ENCODE assay signal across 28 cellular contexts in the genomic region with DNA sequence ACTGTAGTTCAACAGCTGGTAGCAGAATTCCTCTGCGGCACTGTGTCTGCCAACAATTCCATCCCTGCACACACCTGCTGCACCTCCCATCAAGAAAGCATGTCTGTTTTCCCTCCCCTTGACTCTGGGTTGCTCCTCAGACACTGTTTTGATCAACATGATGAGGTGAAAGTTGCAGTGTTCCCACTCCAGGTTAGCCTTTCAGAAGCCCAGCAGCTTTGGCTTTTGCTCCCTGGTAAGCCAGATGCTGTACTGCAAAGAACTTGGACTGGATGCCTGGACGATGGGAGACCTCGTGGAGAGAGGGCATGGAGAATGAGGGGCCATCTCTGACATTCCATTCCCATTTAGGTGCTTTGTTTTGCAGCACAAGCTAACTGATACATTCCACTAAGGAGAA.
"Had no signal": no experiment of that assay in that cellular context is flagged by ENCODE, and none has a peak within 500 bp of the region (broad histone marks: within the 10 kb centered on the region; RNA-seq: fewer than 3 reads in every experiment).

No MANE protein-coding gene starts in this region.

- H3K9me3 Mint-ChIP-seq: activated CD4-positive, alpha-beta memory T cell treated with anti-CD3 and anti-CD28 coated beads for 36 hours; activated CD4-positive, alpha-beta T cell treated with anti-CD3 and anti-CD28 coated beads, Interleukin-2, amount 10 ng/mL, durations not matched to agents 24 days and 14 days; activated naive CD4-positive, alpha-beta T cell treated with anti-CD3 and anti-CD28 coated beads, Interleukin-2, amount 10 ng/mL, durations not matched to agents 7 days and 5 days; activated naive CD4-positive, alpha-beta T cell treated with anti-CD3 and anti-CD28 coated beads, Interleukin-2, amount 50 U/mL, for 72 hours; activated naive CD8-positive, alpha-beta T cell treated with anti-CD3 and anti-CD28 coated beads, Interleukin-2, amount 10 ng/mL, durations not matched to agents 7 days and 5 days; activated T-cell treated with anti-CD3 and anti-CD28 coated beads, Interleukin-2, amount 50 U/mL, for 4 hours; dendritic cell treated with granulocyte-macrophage colony-stimulating factor and Interleukin-4, amounts not matched to agents 40 ng/mL and 50 ng/mL, for 4 days had no signal

- H3K27ac ChIP-seq: ascending aorta, breast epithelium, cardiac muscle cell, colonic mucosa, dorsolateral prefrontal cortex, esophagus muscularis mucosa, foreskin keratinocyte, gastrocnemius medialis, heart right ventricle had no signal

- H3K4me3 Mint-ChIP-seq: activated CD4-positive, alpha-beta memory T cell treated with anti-CD3 and anti-CD28 coated beads for 36 hours; activated CD4-positive, alpha-beta T cell treated with anti-CD3 and anti-CD28 coated beads for 36 hours; activated CD4-positive, alpha-beta T cell treated with anti-CD3 and anti-CD28 coated beads, Interleukin-2, amount 10 ng/mL, durations not matched to agents 24 days and 14 days; activated CD8-positive, alpha-beta T cell treated with anti-CD3 and anti-CD28 coated beads, Interleukin-2, amount 10 ng/mL, durations not matched to agents 7 days and 5 days; activated naive CD4-positive, alpha-beta T cell treated with anti-CD3 and anti-CD28 coated beads, Interleukin-2, amount 10 ng/mL, durations not matched to agents 7 days and 5 days; activated naive CD8-positive, alpha-beta T cell treated with anti-CD3 and anti-CD28 coated beads, Interleukin-2, amount 10 ng/mL, durations not matched to agents 7 days and 5 days; activated T-cell treated with anti-CD3 and anti-CD28 coated beads, Interleukin-2, amount 50 U/mL, for 4 hours; brain; dendritic cell treated with granulocyte-macrophage colony-stimulating factor and Interleukin-4, amounts not matched to agents 40 ng/mL and 50 ng/mL, for 4 days had no signal

- H3K36me3 ChIP-seq: ascending aorta, breast epithelium, cardiac muscle cell, colonic mucosa, esophagus muscularis mucosa, gastrocnemius medialis, heart right ventricle had no signal

- H3K4me1 Mint-ChIP-seq: activated CD4-positive, alpha-beta T cell treated with anti-CD3 and anti-CD28 coated beads for 36 hours; activated CD4-positive, alpha-beta T cell treated with anti-CD3 and anti-CD28 coated beads, Interleukin-2, amount 10 ng/mL, durations not matched to agents 24 days and 14 days; activated naive CD4-positive, alpha-beta T cell treated with anti-CD3 and anti-CD28 coated beads, Interleukin-2, amount 10 ng/mL, durations not matched to agents 7 days and 5 days; activated naive CD8-positive, alpha-beta T cell treated with anti-CD3 and anti-CD28 coated beads, Interleukin-2, amount 10 ng/mL, durations not matched to agents 7 days and 5 days had no signal

- H3K4me3 ChIP-seq: ascending aorta, breast epithelium, cardiac muscle cell, colonic mucosa, dorsolateral prefrontal cortex, esophagus muscularis mucosa, gastrocnemius medialis, heart right ventricle had no signal

- ATAC-seq: activated CD4-positive, alpha-beta T cell treated with anti-CD3 and anti-CD28 coated beads for 36 hours; activated CD8-positive, alpha-beta T cell treated with anti-CD3 and anti-CD28 coated beads, Interleukin-2, amount 10 ng/mL, durations not matched to agents 7 days and 5 days; activated naive CD4-positive, alpha-beta T cell treated with anti-CD3 and anti-CD28 coated beads, Interleukin-2, amount 50 U/mL, for 72 hours; activated T-cell treated with anti-CD3 and anti-CD28 coated beads, Interleukin-2, amount 50 U/mL, for 4 hours; foreskin keratinocyte; gastrocnemius medialis; heart right ventricle had no signal

- H3K27me3 Mint-ChIP-seq: activated CD4-positive, alpha-beta T cell treated with anti-CD3 and anti-CD28 coated beads for 36 hours; dendritic cell treated with granulocyte-macrophage colony-stimulating factor and Interleukin-4, amounts not matched to agents 40 ng/mL and 50 ng/mL, for 4 days had no signal

- H3K4me1 ChIP-seq: breast epithelium, colonic mucosa, foreskin keratinocyte, gastrocnemius medialis had no signal

- H3K27me3 ChIP-seq: ascending aorta, breast epithelium, cardiac muscle cell, colonic mucosa, gastrocnemius medialis, heart right ventricle had no signal

- H3K27ac Mint-ChIP-seq: activated CD4-positive, alpha-beta memory T cell treated with anti-CD3 and anti-CD28 coated beads for 36 hours; activated CD4-positive, alpha-beta T cell treated with anti-CD3 and anti-CD28 coated beads for 36 hours; activated CD4-positive, alpha-beta T cell treated with anti-CD3 and anti-CD28 coated beads, Interleukin-2, amount 10 ng/mL, durations not matched to agents 24 days and 14 days; activated CD8-positive, alpha-beta T cell treated with anti-CD3 and anti-CD28 coated beads, Interleukin-2, amount 10 ng/mL, durations not matched to agents 7 days and 5 days; activated naive CD4-positive, alpha-beta T cell treated with anti-CD3 and anti-CD28 coated beads, Interleukin-2, amount 10 ng/mL, durations not matched to agents 7 days and 5 days; activated naive CD4-positive, alpha-beta T cell treated with anti-CD3 and anti-CD28 coated beads, Interleukin-2, amount 50 U/mL, for 72 hours; activated naive CD8-positive, alpha-beta T cell treated with anti-CD3 and anti-CD28 coated beads, Interleukin-2, amount 10 ng/mL, durations not matched to agents 7 days and 5 days; brain; dendritic cell treated with granulocyte-macrophage colony-stimulating factor and Interleukin-4, amounts not matched to agents 40 ng/mL and 50 ng/mL, for 4 days had no signal

- DNase-seq: activated CD4-positive, alpha-beta memory T cell treated with anti-CD3 and anti-CD28 coated beads for 36 hours; activated CD4-positive, alpha-beta T cell treated with anti-CD3 and anti-CD28 coated beads for 36 hours; activated CD4-positive, alpha-beta T cell treated with anti-CD3 and anti-CD28 coated beads, Interleukin-2, amount 10 ng/mL, durations not matched to agents 24 days and 14 days; activated CD4-positive, CD25-positive, alpha-beta regulatory T cell; activated CD4-positive, CD25-positive, alpha-beta regulatory T cell treated with anti-CD3 and anti-CD28 coated beads, Interleukin-2, amount 50 U/mL, for 72 hours; activated CD8-positive, alpha-beta T cell treated with anti-CD3 and anti-CD28 coated beads, Interleukin-2, amount 10 ng/mL, durations not matched to agents 7 days and 5 days; activated gamma-delta T cell; activated naive CD4-positive, alpha-beta T cell; activated naive CD4-positive, alpha-beta T cell treated with anti-CD3 and anti-CD28 coated beads, Interleukin-2, amount 10 ng/mL, durations not matched to agents 7 days and 5 days; activated naive CD8-positive, alpha-beta T cell treated with anti-CD3 and anti-CD28 coated beads, Interleukin-2, amount 10 ng/mL, durations not matched to agents 7 days and 5 days; activated T-cell treated with anti-CD3 and anti-CD28 coated beads, Interleukin-2, amount 50 U/mL, for 4 hours; central memory CD4-positive, alpha-beta T cell; cerebellar nuclear complex; colonic mucosa; dorsolateral prefrontal cortex; effector memory CD4-positive, alpha-beta T cell; erythroblast; foreskin keratinocyte; gastrocnemius medialis; heart right ventricle; T-helper 2 cell had no signal

- H3K36me3 Mint-ChIP-seq: activated CD4-positive, alpha-beta memory T cell treated with anti-CD3 and anti-CD28 coated beads for 36 hours; activated naive CD4-positive, alpha-beta T cell treated with anti-CD3 and anti-CD28 coated beads, Interleukin-2, amount 10 ng/mL, durations not matched to agents 7 days and 5 days; activated naive CD4-positive, alpha-beta T cell treated with anti-CD3 and anti-CD28 coated beads, Interleukin-2, amount 50 U/mL, for 72 hours; activated naive CD8-positive, alpha-beta T cell treated with anti-CD3 and anti-CD28 coated beads, Interleukin-2, amount 10 ng/mL, durations not matched to agents 7 days and 5 days; brain had no signal

- H3K9me3 ChIP-seq: ascending aorta, breast epithelium, colonic mucosa, esophagus muscularis mucosa, gastrocnemius medialis, heart right ventricle had no signal
